Comparison of ENCODE assay signal across 8 cellular contexts in genomic region chr12:122836027-122836921, GRCh38. TPM values are rescaled to one million over a fixed set of nuclear protein-coding genes. Genes with fewer than 3 reads are reported as not detected.
DNase-seq lines count a peak whose midpoint lies in the region; ATAC-seq and TF ChIP-seq lines count a peak whose summit lies in the region.

No MANE protein-coding gene starts in this region.

- no peaks in the 10 kb centered on the region for H3K9me3 Mint-ChIP-seq in endodermal cell

- H3K4me3 ChIP-seq in AG10803 (ENCODE audit: low read length) (peak overlapping the region; percentile 66), MM.1S (ENCODE audit: low read length) (peak overlapping the region; percentile 69), endodermal cell (ENCODE audit: low read length) (peak overlapping the region; percentile 85), mononuclear cell (ENCODE audit: low read length) (peak overlapping the region; percentile 63)

- H3K27ac ChIP-seq in MM.1S (ENCODE audit: low read length), result peak overlapping the region; percentile 45; the same call in 1 of the 2 replicates
- no peak overlapping the region for H3K27ac ChIP-seq in endodermal cell (ENCODE audit: low read depth, low read length)
- peak overlapping the region; percentile 100 for H3K27ac ChIP-seq in temporal lobe (ENCODE audit: low read depth, low read length)

- H3K9me3 ChIP-seq in MM.1S (replicated peaks; ENCODE audit: insufficient read depth, low read length) (no peaks in the 10 kb centered on the region), endodermal cell (ENCODE audit: control insufficient read depth, low read length) (no peaks in the 10 kb centered on the region), mononuclear cell (ENCODE audit: low read depth, low read length) (no peaks in the 10 kb centered on the region)

- no peak for TF ChIP-seq CTCF in AG10803 (conservative IDR thresholded peaks at IDR 0.05; ENCODE audit: low read length)
- TF ChIP-seq CTCF in MM.1S (IDR thresholded peaks at IDR 0.05; ENCODE audit: low read length), result no peak
- no peak for TF ChIP-seq CTCF in endodermal cell (conservative IDR thresholded peaks at IDR 0.05)

- 4 to 12% methylated on average over 20 to 42 of the region's 42 CpGs for WGBS in endodermal cell (ENCODE audit: insufficient coverage in 1 of 2, insufficient read length in 1 of 2), 2 experiments

- peaks cover 22% of the 10 kb centered on the region for H3K4me1 Mint-ChIP-seq in endodermal cell

- ATAC-seq in GM18858 (IDR thresholded peaks at IDR 0.05; ENCODE audit: unreplicated experiment), result peak; percentile 43

- peaks cover 47% of the 10 kb centered on the region for H3K79me2 ChIP-seq in MM.1S (ENCODE audit: low read length)

- H3K9me2 ChIP-seq in MM.1S (replicated peaks; ENCODE audit: insufficient read depth, low read length), result no peaks in the 10 kb centered on the region

- H3K9ac ChIP-seq in MM.1S (ENCODE audit: low read length), result peak overlapping the region; percentile 45; the same call in 1 of the 2 replicates
- H3K9ac ChIP-seq in endodermal cell (ENCODE audit: extremely low read depth, low read length, poor library complexity, severe bottlenecking), result peak overlapping the region; percentile 13

- no peaks in the 10 kb centered on the region for H3K4me1 ChIP-seq in MM.1S (ENCODE audit: low read length)
- peaks cover 3% of the 10 kb centered on the region for H3K4me1 ChIP-seq in endodermal cell (ENCODE audit: control insufficient read depth, insufficient read depth, low read length)
- H3K4me1 ChIP-seq in mononuclear cell (ENCODE audit: insufficient read depth, low read length), result peaks cover 32% of the 10 kb centered on the region

- DNase-seq in AG10803 (ENCODE audit: low read depth), result no peak
- peak; percentile 64 for DNase-seq in MM.1S
- peak; percentile 29 to 48 for DNase-seq in activated CD4-positive, alpha-beta T cell treated with anti-CD3 and anti-CD28 coated beads, Interleukin-2, amount 50 U/mL, for 48 hours
- DNase-seq in endodermal cell, result peak; percentile 71
- no peak for DNase-seq in OCI-M2 (lab: John Stamatoyannopoulos, UW; ENCODE audit: unreplicated experiment)

- H2AFZ ChIP-seq in MM.1S (ENCODE audit: low read length), result 0 out of 2 replicates have a peak overlapping the region, but pooled peaks have one; percentile 27

- peaks cover 10% of the 10 kb centered on the region; the same call in 1 of the 2 replicates for H3F3A ChIP-seq in MM.1S (ENCODE audit: insufficient read depth, low read length)

- peaks cover 39% of the 10 kb centered on the region for H3K27me3 Mint-ChIP-seq in endodermal cell (ENCODE audit: insufficient read depth)

- H3K36me3 Mint-ChIP-seq in endodermal cell (ENCODE audit: low read depth), result no peaks in the 10 kb centered on the region

- H4K20me1 ChIP-seq in MM.1S (ENCODE audit: insufficient read depth, low read length), result no peaks in the 10 kb centered on the region

- peak overlapping the region; percentile 68 for H3K4me2 ChIP-seq in MM.1S (ENCODE audit: low read depth, low read length)

- H3K36me3 ChIP-seq in MM.1S (replicated peaks; ENCODE audit: insufficient read depth, low read length) (no peaks in the 10 kb centered on the region), endodermal cell (ENCODE audit: control insufficient read depth, insufficient read depth, low read length) (no peaks in the 10 kb centered on the region)

- peak overlapping the region; percentile 38 for H3K27ac Mint-ChIP-seq in endodermal cell

- peak overlapping the region; percentile 67 for H3K4me3 Mint-ChIP-seq in endodermal cell

- H3K27me3 ChIP-seq in MM.1S (replicated peaks; ENCODE audit: insufficient read depth, low read length), result no peaks in the 10 kb centered on the region
- peaks cover 16% of the 10 kb centered on the region for H3K27me3 ChIP-seq in endodermal cell (ENCODE audit: control insufficient read depth, insufficient read depth, low read length, poor library complexity, severe bottlenecking)
- peaks cover 3% of the 10 kb centered on the region for H3K27me3 ChIP-seq in mononuclear cell (ENCODE audit: insufficient read depth, low read length)

RNA-seq across cellular contexts. Expression of gene HIP1R, which starts 1.0 kb away (rescaled TPM):
- 10 to 100 TPM; 24.5 to 24.9 TPM for total RNA-seq in endodermal cell
- polyA plus RNA-seq in endodermal cell (2013, experiment 1 of 2), result 22.0 TPM
- 21.2 TPM for polyA plus RNA-seq in endodermal cell (2013, experiment 2 of 2)
- total RNA-seq in mononuclear cell, result 76.3 TPM
- total RNA-seq in temporal lobe, result 75.7 TPM

RNA-seq across cellular contexts. Expression of gene VPS37B, which starts 59.6 kb away (rescaled TPM):
- 10 to 100 TPM; 22.7 to 24.1 TPM for total RNA-seq in endodermal cell
- 28.1 TPM for polyA plus RNA-seq in endodermal cell (2013, experiment 1 of 2)
- 28.9 TPM for polyA plus RNA-seq in endodermal cell (2013, experiment 2 of 2)
- total RNA-seq in mononuclear cell, result 78.3 TPM
- total RNA-seq in temporal lobe, result 21.9 TPM

Comparison
In these comparisons a context has a peak if more than half of its experiments do, and no peak if none do; other contexts are left out.
1. DNase-seq: peak in MM.1S (single experiment), activated CD4-positive, alpha-beta T cell treated with anti-CD3 and anti-CD28 coated beads, Interleukin-2, amount 50 U/mL, for 48 hours (2 of 2) and endodermal cell (single experiment); none in AG10803 (single experiment) and OCI-M2 (single experiment).
2. Peak in every context shown above with its lines, with median percentiles within 50 percentile points of each other: H3K4me3 ChIP-seq.